ENCODE assay signal across 28 cellular contexts in genomic region chr4:37902212-37902611, GRCh38. TPM values are rescaled to one million over a fixed set of nuclear protein-coding genes. Genes with fewer than 3 reads are reported as not detected.
"Had no signal": no experiment of that assay in that cellular context is flagged by ENCODE, and none has a peak within 500 bp of the region (broad histone marks: within the 10 kb centered on the region; RNA-seq: fewer than 3 reads in every experiment).

No MANE protein-coding gene starts in this region.

- H3K27ac ChIP-seq: gastroesophageal sphincter, hepatocyte, neutrophil, ovary, spleen, tibial nerve, VCaP had no signal

- FAIRE-seq: colon, TTC549 had no signal

- DNase-seq: activated CD4-positive, alpha-beta T cell treated with anti-CD3 and anti-CD28 coated beads for 4 hours; activated CD4-positive, alpha-beta T cell treated with anti-CD3 and anti-CD28 coated beads, Interleukin-2, amount 50 U/mL, for 4 hours; activated effector memory CD4-positive, alpha-beta T cell treated with Interleukin-2 at 50 U/mL for 16 hours; activated naive CD4-positive, alpha-beta T cell treated with Interleukin-2 at 50 U/mL for 16 hours; activated naive CD8-positive, alpha-beta T cell treated with anti-CD3 and anti-CD28 coated beads, Interleukin-2, amount 50 U/mL, for 24 hours; activated T-cell treated with anti-CD3 and anti-CD28 coated beads for 4 hours; amygdala; dermis blood vessel endothelial cell; effector CD4-positive, alpha-beta T cell; erythroblast; islet precursor cell; left cardiac atrium; left ventricle myocardium superior; ovary; right cardiac atrium; spleen; stimulated activated naive CD4-positive, alpha-beta T cell; T-helper 9 cell had no signal

- H2AFZ ChIP-seq: hepatocyte had no signal

- ATAC-seq: activated naive CD8-positive, alpha-beta T cell treated with anti-CD3 and anti-CD28 coated beads, Interleukin-2, amount 50 U/mL, for 24 hours; gastroesophageal sphincter; left cardiac atrium; left ventricle myocardium superior; right cardiac atrium had no signal

- H3K27ac Mint-ChIP-seq: activated naive CD8-positive, alpha-beta T cell treated with anti-CD3 and anti-CD28 coated beads, Interleukin-2, amount 50 U/mL, for 24 hours; nephron had no signal

- H3K27me3 Mint-ChIP-seq: activated naive CD8-positive, alpha-beta T cell treated with anti-CD3 and anti-CD28 coated beads, Interleukin-2, amount 50 U/mL, for 24 hours had no signal

- H3K9me3 ChIP-seq: gastroesophageal sphincter, neutrophil, ovary, spleen, tibial nerve had no signal

- H3K27me3 ChIP-seq: gastroesophageal sphincter, neutrophil, ovary, spleen, tibial nerve had no signal

- H3K4me1 ChIP-seq: tibial nerve had no signal

- H3K9me3 Mint-ChIP-seq: activated naive CD8-positive, alpha-beta T cell treated with anti-CD3 and anti-CD28 coated beads, Interleukin-2, amount 50 U/mL, for 24 hours; nephron had no signal

- H3K4me2 ChIP-seq: hepatocyte had no signal

- H3K79me2 ChIP-seq: hepatocyte had no signal

- H3K4me3 Mint-ChIP-seq: activated naive CD8-positive, alpha-beta T cell treated with anti-CD3 and anti-CD28 coated beads, Interleukin-2, amount 50 U/mL, for 24 hours; nephron had no signal

- H3K36me3 ChIP-seq: ovary, tibial nerve had no signal

- H3K4me3 ChIP-seq: gastroesophageal sphincter, hepatocyte, ovary, spleen, tibial nerve had no signal

RNA-seq across cellular contexts. Expression of gene PTTG2, which starts 58.0 kb away (rescaled TPM):
- total RNA-seq: hepatocyte, lung microvascular endothelial cell, temporal lobe had no signal
- polyA plus RNA-seq: hepatocyte had no signal
